ENCODE assay signal across 3 cellular contexts in the genomic region with DNA sequence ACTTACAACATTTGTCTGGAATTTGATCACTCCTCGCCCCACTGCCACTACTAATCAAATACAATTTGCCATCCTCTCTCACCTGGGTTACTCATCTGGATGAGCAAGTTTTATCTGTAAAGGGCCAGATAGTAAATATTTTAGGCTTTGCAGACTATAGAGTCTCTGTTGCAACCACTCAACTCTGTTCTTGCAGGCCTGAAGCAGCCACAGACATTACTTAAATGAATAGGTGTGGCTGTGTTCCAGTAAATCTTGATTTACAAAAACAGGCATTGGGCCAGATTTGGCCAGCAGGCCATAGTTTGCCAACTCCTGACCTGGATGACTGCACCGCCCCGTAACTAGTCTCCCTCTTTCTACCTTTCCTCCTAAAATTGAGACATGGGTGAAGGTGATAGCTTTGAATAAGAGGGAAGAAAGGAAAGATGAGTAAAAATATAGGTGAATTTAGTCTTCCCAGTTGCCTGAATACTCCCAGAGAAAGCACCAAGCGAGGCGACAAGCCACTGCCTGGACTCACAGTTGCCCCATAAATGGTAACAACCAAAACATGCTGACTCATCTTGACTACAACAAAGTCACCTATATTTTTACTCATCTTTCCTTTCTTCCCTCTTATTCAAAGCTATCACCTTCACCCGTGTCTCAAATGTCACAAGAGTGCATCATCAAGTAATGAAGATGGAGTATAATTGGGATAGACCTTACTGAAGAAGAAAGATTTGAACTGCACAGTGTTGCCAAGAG.
TF ChIP-seq lines count a peak whose summit lies in the region.

No MANE protein-coding gene starts in this region.

TF ChIP-seq in A549, 52 proteins besides CTCF, POLR2A, EP300 and RAD21:
- TF ChIP-seq MYC (IDR thresholded peaks at IDR 0.05; ENCODE audit: borderline replicate concordance, low read length) (no peak), HOXA7 (CRISPR knock-in tag; IDR thresholded peaks at IDR 0.05) (no peak), NFE2L2 (conservative IDR thresholded peaks at IDR 0.05; ENCODE audit: low read length) (peak; percentile 30; the same call in 1 of the 2 replicates), MAFK (IDR thresholded peaks at IDR 0.05; ENCODE audit: partially characterized antibody) (peak; percentile 88), HEYL (CRISPR knock-in tag; IDR thresholded peaks at IDR 0.05) (no peak)

TF ChIP-seq in GM12878, 131 proteins besides CTCF, POLR2A, EP300 and RAD21:
- TF ChIP-seq ZNF622 (IDR thresholded peaks at IDR 0.05), result no peak
- no peak for TF ChIP-seq CHD4 (IDR thresholded peaks at IDR 0.05)
- TF ChIP-seq PAX8 (IDR thresholded peaks at IDR 0.05), result no peak
- TF ChIP-seq, protein P1, sequence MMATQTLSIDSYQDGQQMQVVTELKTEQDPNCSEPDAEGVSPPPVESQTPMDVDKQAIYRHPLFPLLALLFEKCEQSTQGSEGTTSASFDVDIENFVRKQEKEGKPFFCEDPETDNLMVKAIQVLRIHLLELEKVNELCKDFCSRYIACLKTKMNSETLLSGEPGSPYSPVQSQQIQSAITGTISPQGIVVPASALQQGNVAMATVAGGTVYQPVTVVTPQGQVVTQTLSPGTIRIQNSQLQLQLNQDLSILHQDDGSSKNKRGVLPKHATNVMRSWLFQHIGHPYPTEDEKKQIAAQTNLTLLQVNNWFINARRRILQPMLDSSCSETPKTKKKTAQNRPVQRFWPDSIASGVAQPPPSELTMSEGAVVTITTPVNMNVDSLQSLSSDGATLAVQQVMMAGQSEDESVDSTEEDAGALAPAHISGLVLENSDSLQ (IDR thresholded peaks at IDR 0.05), result no peak
- no peak for TF ChIP-seq ZNF207 (IDR thresholded peaks at IDR 0.05; ENCODE audit: borderline replicate concordance)
- TF ChIP-seq, protein P2, sequence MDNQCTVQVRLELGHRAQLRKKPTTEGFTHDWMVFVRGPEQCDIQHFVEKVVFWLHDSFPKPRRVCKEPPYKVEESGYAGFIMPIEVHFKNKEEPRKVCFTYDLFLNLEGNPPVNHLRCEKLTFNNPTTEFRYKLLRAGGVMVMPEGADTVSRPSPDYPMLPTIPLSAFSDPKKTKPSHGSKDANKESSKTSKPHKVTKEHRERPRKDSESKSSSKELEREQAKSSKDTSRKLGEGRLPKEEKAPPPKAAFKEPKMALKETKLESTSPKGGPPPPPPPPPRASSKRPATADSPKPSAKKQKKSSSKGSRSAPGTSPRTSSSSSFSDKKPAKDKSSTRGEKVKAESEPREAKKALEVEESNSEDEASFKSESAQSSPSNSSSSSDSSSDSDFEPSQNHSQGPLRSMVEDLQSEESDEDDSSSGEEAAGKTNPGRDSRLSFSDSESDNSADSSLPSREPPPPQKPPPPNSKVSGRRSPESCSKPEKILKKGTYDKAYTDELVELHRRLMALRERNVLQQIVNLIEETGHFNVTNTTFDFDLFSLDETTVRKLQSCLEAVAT (IDR thresholded peaks at IDR 0.05), result no peak
- TF ChIP-seq ESRRA (IDR thresholded peaks at IDR 0.05; ENCODE audit: low read length), result no peak
- TF ChIP-seq, protein P3, sequence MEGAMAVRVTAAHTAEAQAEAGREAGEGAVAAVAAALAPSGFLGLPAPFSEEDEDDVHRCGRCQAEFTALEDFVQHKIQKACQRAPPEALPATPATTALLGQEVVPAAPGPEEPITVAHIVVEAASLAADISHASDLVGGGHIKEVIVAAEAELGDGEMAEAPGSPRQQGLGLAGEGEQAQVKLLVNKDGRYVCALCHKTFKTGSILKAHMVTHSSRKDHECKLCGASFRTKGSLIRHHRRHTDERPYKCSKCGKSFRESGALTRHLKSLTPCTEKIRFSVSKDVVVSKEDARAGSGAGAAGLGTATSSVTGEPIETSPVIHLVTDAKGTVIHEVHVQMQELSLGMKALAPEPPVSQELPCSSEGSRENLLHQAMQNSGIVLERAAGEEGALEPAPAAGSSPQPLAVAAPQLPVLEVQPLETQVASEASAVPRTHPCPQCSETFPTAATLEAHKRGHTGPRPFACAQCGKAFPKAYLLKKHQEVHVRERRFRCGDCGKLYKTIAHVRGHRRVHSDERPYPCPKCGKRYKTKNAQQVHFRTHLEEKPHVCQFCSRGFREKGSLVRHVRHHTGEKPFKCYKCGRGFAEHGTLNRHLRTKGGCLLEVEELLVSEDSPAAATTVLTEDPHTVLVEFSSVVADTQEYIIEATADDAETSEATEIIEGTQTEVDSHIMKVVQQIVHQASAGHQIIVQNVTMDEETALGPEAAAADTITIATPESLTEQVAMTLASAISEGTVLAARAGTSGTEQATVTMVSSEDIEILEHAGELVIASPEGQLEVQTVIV (IDR thresholded peaks at IDR 0.05; ENCODE audit: borderline replicate concordance, partially characterized antibody), result no peak
- TF ChIP-seq, protein P4, sequence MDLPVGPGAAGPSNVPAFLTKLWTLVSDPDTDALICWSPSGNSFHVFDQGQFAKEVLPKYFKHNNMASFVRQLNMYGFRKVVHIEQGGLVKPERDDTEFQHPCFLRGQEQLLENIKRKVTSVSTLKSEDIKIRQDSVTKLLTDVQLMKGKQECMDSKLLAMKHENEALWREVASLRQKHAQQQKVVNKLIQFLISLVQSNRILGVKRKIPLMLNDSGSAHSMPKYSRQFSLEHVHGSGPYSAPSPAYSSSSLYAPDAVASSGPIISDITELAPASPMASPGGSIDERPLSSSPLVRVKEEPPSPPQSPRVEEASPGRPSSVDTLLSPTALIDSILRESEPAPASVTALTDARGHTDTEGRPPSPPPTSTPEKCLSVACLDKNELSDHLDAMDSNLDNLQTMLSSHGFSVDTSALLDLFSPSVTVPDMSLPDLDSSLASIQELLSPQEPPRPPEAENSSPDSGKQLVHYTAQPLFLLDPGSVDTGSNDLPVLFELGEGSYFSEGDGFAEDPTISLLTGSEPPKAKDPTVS (IDR thresholded peaks at IDR 0.05; ENCODE audit: low read depth, low read length), result no peak
- TF ChIP-seq NR2C1 (IDR thresholded peaks at IDR 0.05), result no peak
- no peak for TF ChIP-seq BACH1 (IDR thresholded peaks at IDR 0.05; ENCODE audit: borderline replicate concordance)
- TF ChIP-seq MTA3 (IDR thresholded peaks at IDR 0.05; ENCODE audit: borderline replicate concordance, low read length), result no peak

TF ChIP-seq in HepG2, 621 proteins besides CTCF, POLR2A, EP300 and RAD21:
- TF ChIP-seq RBFOX2 (IDR thresholded peaks at IDR 0.05; ENCODE audit: low read depth, low read length) (no peak), BCL6 (CRISPR knock-in tag; IDR thresholded peaks at IDR 0.05) (no peak), NFE2L2 (IDR thresholded peaks at IDR 0.05; ENCODE audit: low read length) (0 out of 2 replicates have a peak, but pooled peaks have one; percentile 23), MZF1 (CRISPR knock-in tag; IDR thresholded peaks at IDR 0.05; ENCODE audit: borderline replicate concordance) (no peak), MAFF (IDR thresholded peaks at IDR 0.05; ENCODE audit: low read depth, low read length) (0 out of 2 replicates have a peak, but pooled peaks have one; percentile 43), ZNF207 (IDR thresholded peaks at IDR 0.05; ENCODE audit: borderline replicate concordance) (no peak), ZNF30 (CRISPR knock-in tag; IDR thresholded peaks at IDR 0.05) (no peak), ZNF614 (CRISPR knock-in tag; IDR thresholded peaks at IDR 0.05; ENCODE audit: borderline replicate concordance) (no peak), HES4 (CRISPR knock-in tag; IDR thresholded peaks at IDR 0.05; ENCODE audit: borderline replicate concordance) (no peak), ZSCAN22 (CRISPR knock-in tag; IDR thresholded peaks at IDR 0.05) (no peak), GFI1 (CRISPR knock-in tag; IDR thresholded peaks at IDR 0.05; ENCODE audit: borderline replicate concordance) (no peak), RORA (CRISPR knock-in tag; IDR thresholded peaks at IDR 0.05) (no peak), REL (CRISPR knock-in tag; conservative IDR thresholded peaks at IDR 0.05) (no peak), NR2F1 (CRISPR knock-in tag; IDR thresholded peaks at IDR 0.05) (no peak), ZNF317 (CRISPR knock-in tag; IDR thresholded peaks at IDR 0.05) (no peak), PHF8 (CRISPR knock-in tag; IDR thresholded peaks at IDR 0.05) (no peak), TMF1 (CRISPR knock-in tag; IDR thresholded peaks at IDR 0.05; ENCODE audit: low read depth) (no peak), FOXK1 (CRISPR knock-in tag; IDR thresholded peaks at IDR 0.05; ENCODE audit: borderline replicate concordance, low read depth) (no peak), MAFK (conservative IDR thresholded peaks at IDR 0.05 in 1 of 2, IDR thresholded peaks at IDR 0.05 in 1 of 2; ENCODE audit: low read length in 2 of 2) (peak in 1 of 2 experiments; percentile 46; a peak in 3 of 4 replicates), HIVEP1 (CRISPR knock-in tag; IDR thresholded peaks at IDR 0.05) (no peak), GATAD1 (CRISPR knock-in tag; IDR thresholded peaks at IDR 0.05) (no peak)
- TF ChIP-seq, protein P5, sequence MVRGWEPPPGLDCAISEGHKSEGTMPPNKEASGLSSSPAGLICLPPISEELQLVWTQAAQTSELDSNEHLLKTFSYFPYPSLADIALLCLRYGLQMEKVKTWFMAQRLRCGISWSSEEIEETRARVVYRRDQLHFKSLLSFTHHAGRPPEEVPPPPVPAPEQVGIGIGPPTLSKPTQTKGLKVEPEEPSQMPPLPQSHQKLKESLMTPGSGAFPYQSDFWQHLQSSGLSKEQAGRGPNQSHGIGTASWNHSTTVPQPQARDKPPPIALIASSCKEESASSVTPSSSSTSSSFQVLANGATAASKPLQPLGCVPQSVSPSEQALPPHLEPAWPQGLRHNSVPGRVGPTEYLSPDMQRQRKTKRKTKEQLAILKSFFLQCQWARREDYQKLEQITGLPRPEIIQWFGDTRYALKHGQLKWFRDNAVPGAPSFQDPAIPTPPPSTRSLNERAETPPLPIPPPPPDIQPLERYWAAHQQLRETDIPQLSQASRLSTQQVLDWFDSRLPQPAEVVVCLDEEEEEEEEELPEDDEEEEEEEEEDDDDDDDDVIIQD (CRISPR knock-in tag; IDR thresholded peaks at IDR 0.05; ENCODE audit: low read depth), result no peak
- TF ChIP-seq, protein P6, sequence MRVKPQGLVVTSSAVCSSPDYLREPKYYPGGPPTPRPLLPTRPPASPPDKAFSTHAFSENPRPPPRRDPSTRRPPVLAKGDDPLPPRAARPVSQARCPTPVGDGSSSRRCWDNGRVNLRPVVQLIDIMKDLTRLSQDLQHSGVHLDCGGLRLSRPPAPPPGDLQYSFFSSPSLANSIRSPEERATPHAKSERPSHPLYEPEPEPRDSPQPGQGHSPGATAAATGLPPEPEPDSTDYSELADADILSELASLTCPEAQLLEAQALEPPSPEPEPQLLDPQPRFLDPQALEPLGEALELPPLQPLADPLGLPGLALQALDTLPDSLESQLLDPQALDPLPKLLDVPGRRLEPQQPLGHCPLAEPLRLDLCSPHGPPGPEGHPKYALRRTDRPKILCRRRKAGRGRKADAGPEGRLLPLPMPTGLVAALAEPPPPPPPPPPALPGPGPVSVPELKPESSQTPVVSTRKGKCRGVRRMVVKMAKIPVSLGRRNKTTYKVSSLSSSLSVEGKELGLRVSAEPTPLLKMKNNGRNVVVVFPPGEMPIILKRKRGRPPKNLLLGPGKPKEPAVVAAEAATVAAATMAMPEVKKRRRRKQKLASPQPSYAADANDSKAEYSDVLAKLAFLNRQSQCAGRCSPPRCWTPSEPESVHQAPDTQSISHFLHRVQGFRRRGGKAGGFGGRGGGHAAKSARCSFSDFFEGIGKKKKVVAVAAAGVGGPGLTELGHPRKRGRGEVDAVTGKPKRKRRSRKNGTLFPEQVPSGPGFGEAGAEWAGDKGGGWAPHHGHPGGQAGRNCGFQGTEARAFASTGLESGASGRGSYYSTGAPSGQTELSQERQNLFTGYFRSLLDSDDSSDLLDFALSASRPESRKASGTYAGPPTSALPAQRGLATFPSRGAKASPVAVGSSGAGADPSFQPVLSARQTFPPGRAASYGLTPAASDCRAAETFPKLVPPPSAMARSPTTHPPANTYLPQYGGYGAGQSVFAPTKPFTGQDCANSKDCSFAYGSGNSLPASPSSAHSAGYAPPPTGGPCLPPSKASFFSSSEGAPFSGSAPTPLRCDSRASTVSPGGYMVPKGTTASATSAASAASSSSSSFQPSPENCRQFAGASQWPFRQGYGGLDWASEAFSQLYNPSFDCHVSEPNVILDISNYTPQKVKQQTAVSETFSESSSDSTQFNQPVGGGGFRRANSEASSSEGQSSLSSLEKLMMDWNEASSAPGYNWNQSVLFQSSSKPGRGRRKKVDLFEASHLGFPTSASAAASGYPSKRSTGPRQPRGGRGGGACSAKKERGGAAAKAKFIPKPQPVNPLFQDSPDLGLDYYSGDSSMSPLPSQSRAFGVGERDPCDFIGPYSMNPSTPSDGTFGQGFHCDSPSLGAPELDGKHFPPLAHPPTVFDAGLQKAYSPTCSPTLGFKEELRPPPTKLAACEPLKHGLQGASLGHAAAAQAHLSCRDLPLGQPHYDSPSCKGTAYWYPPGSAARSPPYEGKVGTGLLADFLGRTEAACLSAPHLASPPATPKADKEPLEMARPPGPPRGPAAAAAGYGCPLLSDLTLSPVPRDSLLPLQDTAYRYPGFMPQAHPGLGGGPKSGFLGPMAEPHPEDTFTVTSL (CRISPR knock-in tag; IDR thresholded peaks at IDR 0.05; ENCODE audit: borderline replicate concordance), result no peak
- TF ChIP-seq, protein P7, sequence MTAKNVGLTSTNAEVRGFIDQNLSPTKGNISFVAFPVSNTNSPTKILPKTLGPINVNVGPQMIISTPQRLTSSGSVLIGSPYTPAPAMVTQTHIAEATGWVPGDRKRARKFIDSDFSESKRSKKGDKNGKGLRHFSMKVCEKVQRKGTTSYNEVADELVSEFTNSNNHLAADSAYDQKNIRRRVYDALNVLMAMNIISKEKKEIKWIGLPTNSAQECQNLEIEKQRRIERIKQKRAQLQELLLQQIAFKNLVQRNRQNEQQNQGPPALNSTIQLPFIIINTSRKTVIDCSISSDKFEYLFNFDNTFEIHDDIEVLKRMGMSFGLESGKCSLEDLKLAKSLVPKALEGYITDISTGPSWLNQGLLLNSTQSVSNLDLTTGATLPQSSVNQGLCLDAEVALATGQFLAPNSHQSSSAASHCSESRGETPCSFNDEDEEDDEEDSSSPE (CRISPR knock-in tag; IDR thresholded peaks at IDR 0.05), result no peak
- TF ChIP-seq, protein P8, sequence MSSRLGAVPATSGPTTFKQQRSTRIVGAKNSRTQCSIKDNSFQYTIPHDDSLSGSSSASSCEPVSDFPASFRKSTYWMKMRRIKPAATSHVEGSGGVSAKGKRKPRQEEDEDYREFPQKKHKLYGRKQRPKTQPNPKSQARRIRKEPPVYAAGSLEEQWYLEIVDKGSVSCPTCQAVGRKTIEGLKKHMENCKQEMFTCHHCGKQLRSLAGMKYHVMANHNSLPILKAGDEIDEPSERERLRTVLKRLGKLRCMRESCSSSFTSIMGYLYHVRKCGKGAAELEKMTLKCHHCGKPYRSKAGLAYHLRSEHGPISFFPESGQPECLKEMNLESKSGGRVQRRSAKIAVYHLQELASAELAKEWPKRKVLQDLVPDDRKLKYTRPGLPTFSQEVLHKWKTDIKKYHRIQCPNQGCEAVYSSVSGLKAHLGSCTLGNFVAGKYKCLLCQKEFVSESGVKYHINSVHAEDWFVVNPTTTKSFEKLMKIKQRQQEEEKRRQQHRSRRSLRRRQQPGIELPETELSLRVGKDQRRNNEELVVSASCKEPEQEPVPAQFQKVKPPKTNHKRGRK (CRISPR knock-in tag; IDR thresholded peaks at IDR 0.05), result no peak
